23 cellular contexts compared by ENCODE assay signal in the genomic region with DNA sequence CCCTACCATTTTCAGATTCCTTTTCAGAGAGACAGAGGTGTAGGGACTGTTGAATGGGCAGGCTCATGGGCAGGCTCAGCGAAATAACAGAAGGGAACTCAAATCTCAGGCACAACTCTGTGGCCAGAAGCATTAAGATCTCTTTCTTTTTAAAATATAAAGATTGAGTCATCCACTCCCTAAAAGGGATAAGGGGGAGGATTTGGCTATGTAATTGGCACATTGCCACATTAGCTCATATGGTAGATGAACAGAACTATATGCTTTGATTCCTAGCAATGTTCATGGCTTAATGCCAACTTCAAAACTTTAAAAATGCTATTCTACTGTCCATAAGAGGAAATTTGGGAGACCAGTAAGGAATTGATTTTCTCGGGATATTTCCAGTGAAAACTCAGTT. TPM values are rescaled to one million over a fixed set of nuclear protein-coding genes. Genes with fewer than 3 reads are reported as not detected.
A peak's percentile ranks its signal among the peaks of the same experiment; 100 is the strongest.
DNase-seq lines count a peak whose midpoint lies in the region; ATAC-seq, FAIRE-seq and TF ChIP-seq lines count a peak whose summit lies in the region.
"Had no signal": no experiment of that assay in that cellular context is flagged by ENCODE, and none has a peak within 500 bp of the region (broad histone marks: within the 10 kb centered on the region; RNA-seq: fewer than 3 reads in every experiment).

No MANE protein-coding gene starts in this region.

- H3K27ac ChIP-seq in keratinocyte (ENCODE audit: control insufficient read depth, insufficient read depth, low read length) (no peak overlapping the region), gastroesophageal sphincter (no peak overlapping the region)
- H3K27ac ChIP-seq: parathyroid adenoma, VCaP had no signal

- H3K4me2 ChIP-seq in keratinocyte (ENCODE audit: control insufficient read depth, extremely low read depth, insufficient read depth, low read depth, low read length): no peak overlapping the region

- ATAC-seq in HG02798 (IDR thresholded peaks at IDR 0.05; ENCODE audit: poor library complexity, unreplicated experiment) (no peak), gastroesophageal sphincter (no peak)
- ATAC-seq: GM12878; naive thymus-derived CD4-positive, alpha-beta T cell had no signal

- no peaks in the 10 kb centered on the region for H3K27me3 ChIP-seq in keratinocyte (ENCODE audit: control insufficient read depth, extremely low read depth, insufficient read depth, low read length)
- no peaks in the 10 kb centered on the region for H3K27me3 ChIP-seq in gastroesophageal sphincter

- no peaks in the 10 kb centered on the region for H4K20me1 ChIP-seq in keratinocyte (ENCODE audit: control insufficient read depth, extremely low read depth, insufficient read depth, low read length)

- H3K4me3 ChIP-seq in choroid plexus epithelial cell (ENCODE audit: low read depth, low read length): no peak overlapping the region
- no peak overlapping the region for H3K4me3 ChIP-seq in keratinocyte (ENCODE audit: control insufficient read depth in 2 of 3, extremely low read depth in 1 of 3, insufficient read depth in 2 of 3, low read depth in 1 of 3, low read length in 3 of 3)
- no peak overlapping the region for H3K4me3 ChIP-seq in gastroesophageal sphincter
- H3K4me3 ChIP-seq: GM12878, lung had no signal

- H3K36me3 ChIP-seq in keratinocyte (ENCODE audit: control insufficient read depth in 2 of 2, extremely low read depth in 1 of 2, insufficient read depth in 2 of 2, low read length in 2 of 2) (no peaks in the 10 kb centered on the region), gastroesophageal sphincter (no peaks in the 10 kb centered on the region)

- DNase-seq in ELR (ENCODE audit: low read depth) (peak; percentile 34), RKO (ENCODE audit: low spot score) (peak; percentile 11), choroid plexus epithelial cell (ENCODE audit: low read depth) (peak; percentile 45), keratinocyte (ENCODE audit: low read depth, low spot score) (peak; percentile 4), AML-193 (lab: John Stamatoyannopoulos, UW) (no peak), NCI-H510A treated with DMSO at 0.1 percent for 48 hours (lab: John Stamatoyannopoulos, UW) (no peak)
- DNase-seq: activated CD4-positive, alpha-beta memory T cell treated with anti-CD3 and anti-CD28 coated beads for 36 hours; activated T-cell treated with anti-CD3 and anti-CD28 coated beads, Interleukin-2, amount 50 U/mL, for 24 hours; central memory CD4-positive, alpha-beta T cell; endodermal cell; naive thymus-derived CD4-positive, alpha-beta T cell; NCI-H1930; NCI-H524 treated with DMSO at 0.1 percent for 48 hours; stimulated activated CD4-positive, alpha-beta T cell treated with anti-CD3 and anti-CD28 coated beads, Interleukin-4, amount 100 ng/mL, for 24 hours; T-helper 1 cell had no signal

- H2AFZ ChIP-seq in keratinocyte (ENCODE audit: control insufficient read depth, low read length): no peak overlapping the region
- H2AFZ ChIP-seq: parathyroid adenoma had no signal

- TF ChIP-seq EP300 in gastroesophageal sphincter (IDR thresholded peaks at IDR 0.05): no peak

- dilution Hi-C loops in keratinocyte (cut with MboI; ENCODE audit: extremely low pct_ligation_motif_present, low sequenced_read_pairs): no loop called here

- H3K9ac ChIP-seq in keratinocyte (ENCODE audit: control insufficient read depth, extremely low read depth, insufficient read depth, low read length): no peak overlapping the region
- H3K9ac ChIP-seq: parathyroid adenoma had no signal

- no peaks in the 10 kb centered on the region for H3K9me1 ChIP-seq in keratinocyte (ENCODE audit: control insufficient read depth, extremely low read depth, insufficient read depth, low read length)

- H3K9me3 ChIP-seq in keratinocyte (ENCODE audit: control insufficient read depth, low read depth, low read length) (no peaks in the 10 kb centered on the region), gastroesophageal sphincter (no peaks in the 10 kb centered on the region)

- H3K4me1 ChIP-seq in keratinocyte (ENCODE audit: control insufficient read depth, extremely low read depth, insufficient read depth, low read length): no peaks in the 10 kb centered on the region
- no peaks in the 10 kb centered on the region for H3K4me1 ChIP-seq in gastroesophageal sphincter
- H3K4me1 ChIP-seq: parathyroid adenoma had no signal

- no peak for FAIRE-seq in keratinocyte (lab: Jason Lieb, UNC)
- FAIRE-seq: GM12878 had no signal

- WGBS in gastroesophageal sphincter (ENCODE audit: low coverage in 1 of 2), 2 donors: 25 to 32% methylated on average over 1 to 2 of the region's 2 CpGs

- H3K79me2 ChIP-seq in keratinocyte (ENCODE audit: control insufficient read depth, insufficient read depth, low read length): no peaks in the 10 kb centered on the region
- H3K79me2 ChIP-seq: parathyroid adenoma had no signal

- TF ChIP-seq CTCF in choroid plexus epithelial cell (conservative IDR thresholded peaks at IDR 0.05; ENCODE audit: low read depth, low read length): no peak
- TF ChIP-seq CTCF in keratinocyte (optimal IDR thresholded peaks at IDR 0.05 in 1 of 3, IDR thresholded peaks at IDR 0.05 in 1 of 3, conservative IDR thresholded peaks at IDR 0.05 in 1 of 3; ENCODE audit: extremely low read depth in 1 of 3, insufficient read depth in 2 of 3, low read length in 3 of 3): no peak
- TF ChIP-seq CTCF in gastroesophageal sphincter (IDR thresholded peaks at IDR 0.05): no peak

- TF ChIP-seq POLR2A in gastroesophageal sphincter (IDR thresholded peaks at IDR 0.05): no peak

RNA-seq across cellular contexts. Expression of a gene that starts 53.8 kb away (rescaled TPM):
- polyA plus RNA-seq in keratinocyte: not detected in 3 replicates
- polyA plus RNA-seq in keratinocyte (2011; ENCODE audit: low read depth): not detected
- not detected in 2 replicates for polyA plus RNA-seq in keratinocyte (2011; cell fraction: cytosol; rRNA removed)
- not detected in 2 replicates for polyA plus RNA-seq in keratinocyte (2011; cell fraction: nucleus; rRNA removed)
- not detected in 2 replicates for polyA plus RNA-seq in keratinocyte (2012; ENCODE audit: low replicate concordance)
- not detected in 3 replicates for polyA minus RNA-seq in keratinocyte
- not detected for polyA minus RNA-seq in keratinocyte (2011; cell fraction: cytosol; rRNA and poly(A)+ RNA removed)
- not detected in 2 replicates for polyA minus RNA-seq in keratinocyte (2011; cell fraction: nucleus; rRNA and poly(A)+ RNA removed)
- 1 to 10 TPM in 3 of 4 donors, under 1 TPM in 1; 0.93 to 2.3 (median 1.3) TPM for total RNA-seq in gastroesophageal sphincter
- total RNA-seq: activated CD4-positive, alpha-beta memory T cell treated with anti-CD3 and anti-CD28 coated beads for 36 hours; endodermal cell; G401; glomerular endothelial cell; GM12878; naive thymus-derived CD4-positive, alpha-beta T cell had no signal
- polyA plus RNA-seq: GM12878; naive thymus-derived CD4-positive, alpha-beta T cell had no signal

Comparison
In these comparisons a context has a peak if more than half of its experiments do, and no peak if none do; other contexts are left out.
1. DNase-seq: peak in ELR (single experiment), RKO (single experiment), choroid plexus epithelial cell (single experiment) and keratinocyte (single experiment); none in AML-193 (0 of 2) and NCI-H510A treated with DMSO at 0.1 percent for 48 hours (single experiment).